ENCODE assay signal across 1 cellular context in genomic region chr15:58506787-58507671, GRCh38.
TF ChIP-seq lines count a peak whose summit lies in the region.

No MANE protein-coding gene starts in this region.

TF ChIP-seq in SK-N-SH, 30 proteins besides CTCF, POLR2A, EP300 and RAD21:
- TF ChIP-seq NRF1 (IDR thresholded peaks at IDR 0.05; ENCODE audit: low read depth, low read length) = no peak
